ENCODE assay signal across 8 cellular contexts in the genomic region with DNA sequence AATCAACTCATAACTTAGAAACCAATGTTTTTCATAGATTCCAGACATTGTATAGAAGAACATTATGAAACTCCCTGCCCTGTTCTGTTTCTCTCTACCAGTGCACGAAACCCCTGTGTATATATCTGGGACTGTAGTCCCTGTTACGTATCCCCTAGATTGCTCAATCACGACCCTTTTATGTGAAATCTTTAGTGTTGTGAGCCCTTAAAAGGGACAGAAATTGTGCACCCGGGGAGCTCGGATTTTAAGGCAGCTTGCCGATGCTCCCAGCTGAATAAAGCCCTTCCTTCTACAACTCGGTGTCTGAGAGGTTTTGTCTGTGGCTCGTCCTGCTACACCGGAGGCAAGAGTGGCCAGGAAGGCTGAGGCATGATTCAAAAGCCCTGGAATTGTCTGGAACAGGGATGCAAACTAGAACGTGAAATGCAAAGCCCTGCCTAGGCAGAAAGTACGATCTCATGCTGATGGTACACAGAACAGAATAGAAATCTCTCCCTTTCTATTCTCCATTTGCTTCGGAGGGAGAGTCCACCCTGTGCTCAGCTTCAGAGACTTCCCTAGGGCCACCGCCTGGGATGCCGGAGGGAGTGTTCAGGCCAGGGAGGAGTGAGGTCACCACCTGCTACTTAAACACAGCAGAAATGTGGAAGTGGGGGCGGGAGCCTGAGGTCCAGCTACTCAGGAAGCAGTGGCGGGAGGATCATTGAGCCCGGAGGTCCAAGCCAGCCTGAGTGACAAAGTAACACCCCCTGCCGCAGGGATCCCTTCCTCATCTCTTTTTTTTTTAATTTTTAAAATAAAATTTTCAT. TPM values are rescaled to one million over a fixed set of nuclear protein-coding genes. Genes with fewer than 3 reads are reported as not detected.
DNase-seq lines count a peak whose midpoint lies in the region; ATAC-seq and TF ChIP-seq lines count a peak whose summit lies in the region.

No MANE protein-coding gene starts in this region.

- H2AFZ ChIP-seq in ACC112 (ENCODE audit: low read length, unreplicated experiment): no peak overlapping the region

- TF ChIP-seq CTCF in HEK293 (tag by site-specific recombination; IDR thresholded peaks at IDR 0.05) (no peak), activated B cell treated with CpG ODN at 0.5 μM for 24 hours (IDR thresholded peaks at IDR 0.05) (no peak), prostate gland (IDR thresholded peaks at IDR 0.05) (no peak)

- no peaks in the 10 kb centered on the region for H3K27me3 ChIP-seq in ACC112 (ENCODE audit: insufficient read depth, low read length)
- no peaks in the 10 kb centered on the region for H3K27me3 ChIP-seq in prostate gland (replicated peaks; ENCODE audit: insufficient read depth)

- H3K4me1 ChIP-seq in ACC112 (ENCODE audit: control insufficient read depth, insufficient read depth, low read length, unreplicated experiment) (peaks cover 4% of the 10 kb centered on the region), HEK293 (ENCODE audit: control insufficient read depth, insufficient read depth, low read length) (no peaks in the 10 kb centered on the region), prostate gland (replicated peaks) (peaks cover 5% of the 10 kb centered on the region)

- peaks cover 29% of the 10 kb centered on the region for H3K4me1 Mint-ChIP-seq in activated B cell treated with CpG ODN at 0.5 μM for 24 hours

- peak overlapping the region; percentile 88 for H3K27ac Mint-ChIP-seq in activated B cell treated with CpG ODN at 0.5 μM for 24 hours

- no peaks in the 10 kb centered on the region for H3K27me3 Mint-ChIP-seq in activated B cell treated with CpG ODN at 0.5 μM for 24 hours

- CTCF ChIA-PET in HEK293 (lab: Yijun Ruan, JAX) (interaction anchor here (0.6 kb wide), 1 partner anchor 14 kb away, joined by 4 read pairs; no protein-coding TSS in a partner anchor), activated B cell treated with CpG ODN at 0.5 μM for 24 hours (lab: Charles Lee) (no interaction called here)

- POLR2A ChIA-PET in HEK293 (lab: Yijun Ruan, JAX) (interaction anchor here (1.0 kb wide), 1 partner anchor 16 kb away, joined by 3 read pairs; no protein-coding TSS in a partner anchor), activated B cell treated with CpG ODN at 0.5 μM for 24 hours (lab: Charles Lee) (interaction anchor here (1.3 kb wide), 1 partner anchor 39 kb away, joined by 4 read pairs; a partner anchor contains a TSS)

- H3K27ac ChIP-seq in ACC112 (ENCODE audit: low read depth, low read length) (peak overlapping the region; percentile 88), HEK293 (ENCODE audit: extremely low read depth, low read depth, low read length) (no peak overlapping the region), prostate gland (peak overlapping the region; percentile 80 to 92)

- WGBS in prostate gland: 36% methylated on average over 18 of the region's 18 CpGs

- peaks cover 3% of the 10 kb centered on the region for H3K79me2 ChIP-seq in ACC112 (ENCODE audit: control insufficient read depth, insufficient read depth, low read length, unreplicated experiment)

- ATAC-seq in activated B cell treated with CpG ODN at 0.5 μM for 24 hours (ENCODE audit: low read depth): no peak

- H3K36me3 ChIP-seq in ACC112 (ENCODE audit: insufficient read depth, low read length) (peaks cover 7% of the 10 kb centered on the region; the same call in 1 of the 2 replicates), HEK293 (ENCODE audit: control insufficient read depth in 2 of 2, insufficient read depth in 1 of 2, low read length in 2 of 2) (peaks cover 0 to 8% of the 10 kb centered on the region in 2 experiments; a peak in 1 of 3 replicates), prostate gland (no peaks in the 10 kb centered on the region)

- H3K9me3 Mint-ChIP-seq in activated B cell treated with CpG ODN at 0.5 μM for 24 hours: no peaks in the 10 kb centered on the region

- H3K9me3 ChIP-seq in HEK293 (ENCODE audit: control insufficient read depth, insufficient read depth, low read depth, low read length): no peaks in the 10 kb centered on the region
- H3K9me3 ChIP-seq in prostate gland: no peaks in the 10 kb centered on the region

- peak overlapping the region; percentile 95 for H3K4me3 Mint-ChIP-seq in activated B cell treated with CpG ODN at 0.5 μM for 24 hours

- no peak for DNase-seq in activated B cell treated with CpG ODN at 0.5 μM for 24 hours
- DNase-seq in cardiac septum (ENCODE audit: low spot score): peak; percentile 79
- DNase-seq in prostate gland (ENCODE audit: low spot score): no peak
- DNase-seq in stimulated activated CD4-positive, alpha-beta T cell treated with anti-CD3 and anti-CD28 coated beads, Interleukin-2, amount 100 ng/mL, for 24 hours: no peak
- DNase-seq in NCI-H748 (lab: John Stamatoyannopoulos, UW; ENCODE audit: unreplicated experiment): no peak
- no peak for DNase-seq in cerebellum (ENCODE audit: low spot score)

- TF ChIP-seq POLR2A in prostate gland (IDR thresholded peaks at IDR 0.05): peak; percentile 9

- peak overlapping the region; percentile 90 for H3K4me3 ChIP-seq in ACC112 (ENCODE audit: low read depth, low read length)
- peak overlapping the region; percentile 72; the same call in 1 of the 2 replicates for H3K4me3 ChIP-seq in HEK293 (ENCODE audit: low read depth, low read length)
- H3K4me3 ChIP-seq in prostate gland: peak overlapping the region; percentile 42 to 56

- peaks cover 23% of the 10 kb centered on the region for H3K36me3 Mint-ChIP-seq in activated B cell treated with CpG ODN at 0.5 μM for 24 hours (ENCODE audit: low read depth)

- intact Hi-C loops in activated B cell treated with CpG ODN at 0.5 μM for 24 hours (cut with micrococcal nuclease) (loop anchor here (2.0 kb wide), 5 partner anchors 19 to 397 kb away; a partner anchor contains a TSS), cardiac septum (cut with DNase I) (loop anchor here (2.0 kb wide), 1 partner anchor 19 kb away; no protein-coding TSS in a partner anchor), prostate gland (cut with DNase I) (loop anchor here (2.0 kb wide), 1 partner anchor 39 kb away; a partner anchor contains a TSS)

TF ChIP-seq in HEK293, 187 proteins besides CTCF, POLR2A, EP300 and RAD21:
- TF ChIP-seq SCRT2 (tag by site-specific recombination; IDR thresholded peaks at IDR 0.05): 0 out of 2 replicates have a peak, but pooled peaks have one; percentile 19
- peak; percentile 31; the same call in 1 of the 2 replicates for TF ChIP-seq SP2 (tag by site-specific recombination; IDR thresholded peaks at IDR 0.05)
- 0 out of 2 replicates have a peak, but pooled peaks have one; percentile 15 for TF ChIP-seq ZNF600 (tag by site-specific recombination; IDR thresholded peaks at IDR 0.05)
- peak; percentile 73 for TF ChIP-seq OSR2 (tag by site-specific recombination; IDR thresholded peaks at IDR 0.05)
- no peak for TF ChIP-seq ZNF660 (tag by site-specific recombination; IDR thresholded peaks at IDR 0.05)
- TF ChIP-seq, protein P1, sequence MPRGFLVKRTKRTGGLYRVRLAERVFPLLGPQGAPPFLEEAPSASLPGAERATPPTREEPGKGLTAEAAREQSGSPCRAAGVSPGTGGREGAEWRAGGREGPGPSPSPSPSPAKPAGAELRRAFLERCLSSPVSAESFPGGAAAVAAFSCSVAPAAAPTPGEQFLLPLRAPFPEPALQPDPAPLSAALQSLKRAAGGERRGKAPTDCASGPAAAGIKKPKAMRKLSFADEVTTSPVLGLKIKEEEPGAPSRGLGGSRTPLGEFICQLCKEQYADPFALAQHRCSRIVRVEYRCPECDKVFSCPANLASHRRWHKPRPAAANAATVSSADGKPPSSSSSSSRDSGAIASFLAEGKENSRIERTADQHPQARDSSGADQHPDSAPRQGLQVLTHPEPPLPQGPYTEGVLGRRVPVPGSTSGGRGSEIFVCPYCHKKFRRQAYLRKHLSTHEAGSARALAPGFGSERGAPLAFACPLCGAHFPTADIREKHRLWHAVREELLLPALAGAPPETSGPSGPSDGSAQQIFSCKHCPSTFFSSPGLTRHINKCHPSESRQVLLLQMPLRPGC (tag by site-specific recombination; IDR thresholded peaks at IDR 0.05): no peak

RNA-seq across cellular contexts. Expression of a gene that starts 0.8 kb away (rescaled TPM):
- total RNA-seq in activated B cell treated with CpG ODN at 0.5 μM for 24 hours (9.0 and 11.9 TPM in 2 replicates), cardiac septum (1.3 TPM), prostate gland (10 to 100 TPM; 21.4 to 34.5 TPM), cerebellum (3.4 TPM)

RNA-seq across cellular contexts. Expression of a gene that starts 26.6 kb away (rescaled TPM):
- total RNA-seq in activated B cell treated with CpG ODN at 0.5 μM for 24 hours (23.0 and 24.0 TPM in 2 replicates), cardiac septum (9.2 TPM), prostate gland (10 to 100 TPM; 20.0 to 42.9 TPM), cerebellum (34.3 TPM)

RNA-seq across cellular contexts. Expression of a gene that starts 38.7 kb away (rescaled TPM):
- 17.0 and 18.0 TPM in 2 replicates for total RNA-seq in activated B cell treated with CpG ODN at 0.5 μM for 24 hours
- 5.2 TPM for total RNA-seq in cardiac septum
- total RNA-seq in prostate gland: 10 to 100 TPM; 15.8 to 31.8 TPM
- total RNA-seq in cerebellum: 8.9 TPM
